In the genomic region with DNA sequence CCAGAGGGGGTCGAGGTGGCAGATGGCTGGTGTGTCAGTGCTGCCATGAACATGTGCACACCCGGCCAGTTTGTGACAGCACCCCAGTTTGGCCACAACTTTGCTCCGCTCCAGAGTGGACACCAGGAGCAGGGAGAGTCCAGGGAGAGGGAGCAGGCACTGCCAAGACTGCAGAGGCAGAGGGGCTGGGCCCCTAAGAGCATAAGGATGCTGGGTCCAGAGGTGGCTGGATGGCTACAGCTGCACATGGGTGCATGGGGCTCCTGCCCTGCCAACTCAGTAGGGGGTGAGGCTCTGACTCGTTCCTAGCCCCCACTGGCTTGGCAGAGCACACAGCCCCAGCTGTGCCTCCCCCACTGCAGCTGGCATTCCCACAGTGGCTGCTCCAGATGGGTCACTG, we compare ENCODE assay signal across 29 cellular contexts.
"Had no signal": no experiment of that assay in that cellular context is flagged by ENCODE, and none has a peak within 500 bp of the region (broad histone marks: within the 10 kb centered on the region; RNA-seq: fewer than 3 reads in every experiment).

No MANE protein-coding gene starts in this region.

- H3K4me1 Mint-ChIP-seq: naive thymus-derived CD4-positive, alpha-beta T cell; natural killer cell; nephron; neural progenitor cell; stimulated activated naive CD8-positive, alpha-beta T cell treated with anti-CD3 and anti-CD28 coated beads, Interleukin-15, amount 100 ng/mL, for 72 hours had no signal

- H3K36me3 Mint-ChIP-seq: naive thymus-derived CD4-positive, alpha-beta T cell; natural killer cell; neural progenitor cell had no signal

- H3K4me3 ChIP-seq: neural progenitor cell, ovary, psoas muscle, right lobe of liver, skin epidermis, smooth muscle cell, spleen, thoracic aorta, thyroid gland, tibial nerve, upper lobe of left lung, uterus had no signal

- H3K27me3 Mint-ChIP-seq: naive thymus-derived CD4-positive, alpha-beta T cell; progenitor cell of endocrine pancreas; stimulated activated naive CD8-positive, alpha-beta T cell treated with anti-CD3 and anti-CD28 coated beads, Interleukin-15, amount 100 ng/mL, for 72 hours had no signal

- H3K4me1 ChIP-seq: neural progenitor cell, parathyroid adenoma, psoas muscle, right lobe of liver, spleen, thyroid gland, tibial nerve, upper lobe of left lung, uterus had no signal

- DNase-seq: naive thymus-derived CD4-positive, alpha-beta T cell; natural killer cell; nucleus accumbens; ovary; psoas muscle; right lobe of liver; spleen; stimulated activated CD4-positive, alpha-beta T cell treated with anti-CD3 and anti-CD28 coated beads, Interleukin-12 subunit alpha, Interleukin-12 subunit beta, amount 100 ng/mL, for 4 hours; stimulated activated CD4-positive, alpha-beta T cell treated with anti-CD3 and anti-CD28 coated beads, Interleukin-1b, Interleukin-23, amount 100 ng/mL, for 48 hours; stimulated activated CD4-positive, alpha-beta T cell treated with anti-CD3 and anti-CD28 coated beads, Interleukin-4, amount 100 ng/mL, for 1 hour; stimulated activated CD4-positive, alpha-beta T cell treated with anti-CD3 and anti-CD28 coated beads, Interleukin-4, amount 100 ng/mL, for 4 hours; stimulated activated CD8-positive, alpha-beta memory T cell treated with anti-CD3 and anti-CD28 coated beads, Interleukin-4, amount 100 ng/mL, for 48 hours; stimulated activated naive CD4-positive, alpha-beta T cell; stimulated activated naive CD8-positive, alpha-beta T cell treated with anti-CD3 and anti-CD28 coated beads, Interleukin-15, amount 100 ng/mL, for 72 hours; stimulated activated naive CD8-positive, alpha-beta T cell treated with anti-CD3 and anti-CD28 coated beads, Interleukin-15, Interleukin-2, amounts not matched to agents 100 U/mL and 50 U/mL, for 24 hours; thyroid gland; trophoblast cell; uterus had no signal

- ATAC-seq: naive thymus-derived CD4-positive, alpha-beta T cell; natural killer cell; psoas muscle; right cardiac atrium; stimulated activated naive CD8-positive, alpha-beta T cell treated with anti-CD3 and anti-CD28 coated beads, Interleukin-15, Interleukin-2, amounts not matched to agents 100 U/mL and 50 U/mL, for 24 hours had no signal

- H3K9me3 ChIP-seq: neutrophil, ovary, psoas muscle, right lobe of liver, thoracic aorta, thyroid gland, uterus had no signal

- H3K27ac ChIP-seq: neural progenitor cell, neutrophil, ovary, parathyroid adenoma, psoas muscle, right lobe of liver, skin epidermis, spleen, thoracic aorta, thyroid gland, tibial nerve, upper lobe of left lung, uterus had no signal

- H3K36me3 ChIP-seq: neural progenitor cell, neutrophil, ovary, right lobe of liver, spleen, thoracic aorta, thyroid gland, tibial nerve, upper lobe of left lung, uterus had no signal

- H3K79me2 ChIP-seq: parathyroid adenoma had no signal

- H3K27ac Mint-ChIP-seq: naive thymus-derived CD4-positive, alpha-beta T cell; natural killer cell; nephron; neural progenitor cell; progenitor cell of endocrine pancreas; stimulated activated naive CD8-positive, alpha-beta T cell treated with anti-CD3 and anti-CD28 coated beads, Interleukin-15, amount 100 ng/mL, for 72 hours had no signal

- H2AFZ ChIP-seq: neural progenitor cell, parathyroid adenoma had no signal

- H3K9ac ChIP-seq: neural progenitor cell, parathyroid adenoma had no signal

- H3K4me2 ChIP-seq: neural progenitor cell, smooth muscle cell had no signal

- H3K27me3 ChIP-seq: neural progenitor cell, neutrophil, ovary, right lobe of liver, spleen, thyroid gland, tibial nerve, upper lobe of left lung, uterus had no signal

- H3K4me3 Mint-ChIP-seq: naive thymus-derived CD4-positive, alpha-beta T cell; natural killer cell; nephron; neural progenitor cell; stimulated activated naive CD8-positive, alpha-beta T cell treated with anti-CD3 and anti-CD28 coated beads, Interleukin-15, amount 100 ng/mL, for 72 hours had no signal

- H3K9me3 Mint-ChIP-seq: nephron; stimulated activated naive CD8-positive, alpha-beta T cell treated with anti-CD3 and anti-CD28 coated beads, Interleukin-15, amount 100 ng/mL, for 72 hours had no signal
